16 cellular contexts compared by ENCODE assay signal in genomic region chr3:124459678-124460077, GRCh38.
A peak's percentile ranks its signal among the peaks of the same experiment; 100 is the strongest.
DNase-seq lines count a peak whose midpoint lies in the region; ATAC-seq and TF ChIP-seq lines count a peak whose summit lies in the region.
"Had no signal": no experiment of that assay in that cellular context is flagged by ENCODE, and none has a peak within 500 bp of the region (broad histone marks: within the 10 kb centered on the region; RNA-seq: fewer than 3 reads in every experiment).

No MANE protein-coding gene starts in this region.

- H3K36me3 ChIP-seq in GM23248 (ENCODE audit: low read depth), result no peaks in the 10 kb centered on the region
- peaks cover 0 to 23% (median 0%) of the 10 kb centered on the region in 4 donors for H3K36me3 ChIP-seq in esophagus muscularis mucosa
- H3K36me3 ChIP-seq in psoas muscle (ENCODE audit: insufficient read depth in 1 of 2, low read depth in 1 of 2), result peaks cover 0 to 13% of the 10 kb centered on the region in 2 donors
- H3K36me3 ChIP-seq: BLaER1 treated with 17β-estradiol and CSF1 and Interleukin-3, amounts not matched to agents 10 nM and 100 nM had no signal

- no peaks in the 10 kb centered on the region for H3K4me1 ChIP-seq in GM23248 (ENCODE audit: insufficient read depth)
- H3K4me1 ChIP-seq in esophagus muscularis mucosa, result peaks cover 0 to 39% (median 22%) of the 10 kb centered on the region in 4 donors
- H3K4me1 ChIP-seq in psoas muscle, result no peaks in the 10 kb centered on the region
- H3K4me1 ChIP-seq: BLaER1 treated with 17β-estradiol and CSF1 and Interleukin-3, amounts not matched to agents 10 nM and 100 nM had no signal

- in situ Hi-C loops in GM23248 (cut with MboI), result loop anchor here (10.0 kb wide), 1 partner anchor 445 kb away; no protein-coding TSS in a partner anchor

- no peaks in the 10 kb centered on the region for H3K9me2 ChIP-seq in GM23248 (ENCODE audit: insufficient read depth)

- ATAC-seq in psoas muscle (no peak), GM21528 (IDR thresholded peaks at IDR 0.05; ENCODE audit: low FRiP score, unreplicated experiment) (no peak)
- ATAC-seq: GM12878, K562 had no signal

- DNase-seq in GM23248 (peak; percentile 34), M059J (ENCODE audit: low read depth) (peak; percentile 10), esophagus muscularis mucosa (ENCODE audit: extremely low spot score) (no peak), stromal cell of bone marrow (ENCODE audit: low read depth) (peak; percentile 18), hepatic stellate cell (ENCODE audit: low spot score) (no peak), psoas muscle (no peak)
- DNase-seq in stimulated activated naive CD4-positive, alpha-beta T cell treated with Interleukin-2 at 50 U/mL for 16 hours (lab: John Stamatoyannopoulos, UW), result no peak
- DNase-seq: ACHN; Calu3; CD4-positive, CD25-positive, alpha-beta regulatory T cell; DMS 273 treated with DMSO at 0.1 percent for 48 hours; H7 had no signal

- H3K4me3 ChIP-seq in GM23248 (no peak overlapping the region), esophagus muscularis mucosa (no peak overlapping the region), psoas muscle (no peak overlapping the region)
- H3K4me3 ChIP-seq: BLaER1 treated with 17β-estradiol and CSF1 and Interleukin-3, amounts not matched to agents 10 nM and 100 nM; GM12878; K562 had no signal

- no peaks in the 10 kb centered on the region for H3F3A ChIP-seq in GM23248 (ENCODE audit: insufficient read depth)

- H4K20me1 ChIP-seq in GM23248 (ENCODE audit: insufficient read depth), result no peaks in the 10 kb centered on the region
- H4K20me1 ChIP-seq: BLaER1 treated with 17β-estradiol and CSF1 and Interleukin-3, amounts not matched to agents 10 nM and 100 nM had no signal

- TF ChIP-seq EP300 in esophagus muscularis mucosa (IDR thresholded peaks at IDR 0.05), result no peak

- WGBS in GM23248 (ENCODE audit: low coverage in 1 of 2, low lambda C conversion rate in 2 of 2, missing lambda C conversion rate in 2 of 2), 2 experiments, result 58 to 75% methylated on average over 2 of the region's 2 CpGs
- 44% methylated on average over 2 of the region's 2 CpGs for WGBS in esophagus muscularis mucosa
- WGBS in psoas muscle, 3 donors, result 93 to 98% (median 94%) methylated on average over 2 of the region's 2 CpGs

- TF ChIP-seq CTCF in esophagus muscularis mucosa (IDR thresholded peaks at IDR 0.05) (no peak), psoas muscle (IDR thresholded peaks at IDR 0.05) (no peak)

- no peak for TF ChIP-seq POLR2A in esophagus muscularis mucosa (IDR thresholded peaks at IDR 0.05; ENCODE audit: low read depth)

- H2AFZ ChIP-seq in GM23248, result no peak overlapping the region

- H3K9me3 ChIP-seq in GM23248 (ENCODE audit: low read depth) (no peaks in the 10 kb centered on the region), esophagus muscularis mucosa (no peaks in the 10 kb centered on the region), psoas muscle (no peaks in the 10 kb centered on the region)
- H3K9me3 ChIP-seq: BLaER1 treated with 17β-estradiol and CSF1 and Interleukin-3, amounts not matched to agents 10 nM and 100 nM had no signal

- no peak overlapping the region for H3K9ac ChIP-seq in GM23248
- H3K9ac ChIP-seq: BLaER1 treated with 17β-estradiol and CSF1 and Interleukin-3, amounts not matched to agents 10 nM and 100 nM had no signal

- no peaks in the 10 kb centered on the region for H3K79me2 ChIP-seq in GM23248 (ENCODE audit: insufficient read depth)

- intact Hi-C loops in esophagus muscularis mucosa (cut with DNase I), result no loop called here
- intact Hi-C loops in psoas muscle (cut with DNase I), result loop anchor here in 1 of 2 donors (10.0 kb wide), 1 partner anchor 105 kb away; no protein-coding TSS in a partner anchor

- H3K4me2 ChIP-seq in GM23248 (ENCODE audit: unreplicated experiment), result no peak overlapping the region
- H3K4me2 ChIP-seq: BLaER1 treated with 17β-estradiol and CSF1 and Interleukin-3, amounts not matched to agents 10 nM and 100 nM had no signal

- H3K27ac ChIP-seq in GM23248, result no peak overlapping the region
- H3K27ac ChIP-seq in esophagus muscularis mucosa (replicated peaks in 1 of 4), result peak overlapping the region; percentile 21 to 63 (median 62)
- no peak overlapping the region for H3K27ac ChIP-seq in psoas muscle
- H3K27ac ChIP-seq: BLaER1 treated with 17β-estradiol and CSF1 and Interleukin-3, amounts not matched to agents 10 nM and 100 nM had no signal

- peaks cover 19% of the 10 kb centered on the region for H3K27me3 ChIP-seq in GM23248 (replicated peaks; ENCODE audit: insufficient read depth)
- H3K27me3 ChIP-seq in esophagus muscularis mucosa, result no peaks in the 10 kb centered on the region
- no peaks in the 10 kb centered on the region for H3K27me3 ChIP-seq in psoas muscle (ENCODE audit: insufficient read depth in 3 of 3, low read length in 2 of 3)
- H3K27me3 ChIP-seq: BLaER1 treated with 17β-estradiol and CSF1 and Interleukin-3, amounts not matched to agents 10 nM and 100 nM had no signal

Comparison
In these comparisons a context has a peak if more than half of its experiments do, and no peak if none do; other contexts are left out.
1. DNase-seq: peak in GM23248 (single experiment), M059J (single experiment) and stromal cell of bone marrow (single experiment); none in esophagus muscularis mucosa (single experiment), hepatic stellate cell (single experiment), stimulated activated naive CD4-positive, alpha-beta T cell treated with Interleukin-2 at 50 U/mL for 16 hours (single experiment) and psoas muscle (0 of 2).
2. H3K27ac ChIP-seq: peak in esophagus muscularis mucosa (4 of 4); none in GM23248 (single experiment) and psoas muscle (single experiment).